14 cellular contexts compared by ENCODE assay signal in the genomic region with DNA sequence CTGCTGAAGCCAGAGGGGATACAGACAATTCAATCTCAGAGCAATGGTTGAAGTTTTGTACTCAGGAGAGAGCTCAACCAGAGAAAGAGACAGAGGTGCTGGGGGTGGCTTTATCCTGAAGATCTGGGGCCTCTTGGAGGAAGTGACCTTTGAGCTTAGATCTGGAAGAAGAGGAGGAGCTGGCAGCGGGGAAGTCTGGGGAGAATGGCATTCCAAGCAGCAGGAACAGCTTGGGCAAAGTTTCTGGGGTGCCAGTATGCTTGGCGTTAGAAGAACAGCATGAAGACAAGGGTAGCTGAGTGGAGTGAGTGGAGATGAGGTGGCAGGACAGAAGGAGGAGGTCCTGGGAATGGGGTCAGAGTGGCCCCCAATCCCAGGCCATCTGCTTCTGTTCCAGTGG. TPM values are rescaled to one million over a fixed set of nuclear protein-coding genes. Genes with fewer than 3 reads are reported as not detected.
A peak's percentile ranks its signal among the peaks of the same experiment; 100 is the strongest.
DNase-seq lines count a peak whose midpoint lies in the region; ATAC-seq, FAIRE-seq and TF ChIP-seq lines count a peak whose summit lies in the region.
"Had no signal": no experiment of that assay in that cellular context is flagged by ENCODE, and none has a peak within 500 bp of the region (broad histone marks: within the 10 kb centered on the region; RNA-seq: fewer than 3 reads in every experiment).

No MANE protein-coding gene starts in this region.

- H3K9me3 ChIP-seq in astrocyte (ENCODE audit: insufficient read depth, low read depth, low read length) (no peaks in the 10 kb centered on the region), mucosa of descending colon (no peaks in the 10 kb centered on the region)

- H3K27me3 Mint-ChIP-seq in activated naive CD4-positive, alpha-beta T cell treated with anti-CD3 and anti-CD28 coated beads, Interleukin-2, amount 50 U/mL, for 24 hours = no peaks in the 10 kb centered on the region
- H3K27me3 Mint-ChIP-seq in astrocyte (ENCODE audit: low read depth, unreplicated experiment) = peaks cover 8% of the 10 kb centered on the region

- H3K9me3 Mint-ChIP-seq in activated naive CD4-positive, alpha-beta T cell treated with anti-CD3 and anti-CD28 coated beads, Interleukin-2, amount 50 U/mL, for 24 hours = no peaks in the 10 kb centered on the region
- no peaks in the 10 kb centered on the region for H3K9me3 Mint-ChIP-seq in astrocyte (ENCODE audit: unreplicated experiment)

- no peak for FAIRE-seq in astrocyte (lab: Jason Lieb, UNC)
- FAIRE-seq: urothelium cell line had no signal

- H3K27me3 ChIP-seq in astrocyte (ENCODE audit: insufficient read depth, low read length) = peaks cover 13% of the 10 kb centered on the region

- no peaks in the 10 kb centered on the region for H3K36me3 Mint-ChIP-seq in activated naive CD4-positive, alpha-beta T cell treated with anti-CD3 and anti-CD28 coated beads, Interleukin-2, amount 50 U/mL, for 24 hours
- H3K36me3 Mint-ChIP-seq in astrocyte (ENCODE audit: low read depth, unreplicated experiment) = no peaks in the 10 kb centered on the region

- no peak overlapping the region for H2AFZ ChIP-seq in astrocyte (ENCODE audit: low read depth, low read length)

- no peak for DNase-seq in activated naive CD4-positive, alpha-beta T cell (lab: John Stamatoyannopoulos, UW)
- DNase-seq in astrocyte (ENCODE audit: low read depth) = no peak
- peak in 1 of 3 donors; percentile 63 for DNase-seq in mucosa of descending colon
- no peak for DNase-seq in COR-L47 (lab: John Stamatoyannopoulos, UW)
- no peak for DNase-seq in erythroblast (lab: John Stamatoyannopoulos, UW)
- no peak for DNase-seq in NCI-H345 treated with DMSO at 0.1 percent for 48 hours (lab: John Stamatoyannopoulos, UW; ENCODE audit: unreplicated experiment)
- DNase-seq: activated CD8-positive, alpha-beta memory T cell treated with anti-CD3 and anti-CD28 coated beads, Interleukin-2, amount 50 U/mL, for 4 hours; KG1; NCI-H2227 treated with DMSO at 0.1 percent for 48 hours; stimulated activated CD4-positive, alpha-beta T cell treated with anti-CD3 and anti-CD28 coated beads, Interleukin-4, amount 100 ng/mL, for 1 hour had no signal

- intact Hi-C loops in mucosa of descending colon (cut with DNase I, micrococcal nuclease) = no loop called here

- TF ChIP-seq POLR2A in erythroblast (IDR thresholded peaks at IDR 0.05; ENCODE audit: low read length) = no peak

- H3K9ac ChIP-seq in astrocyte (ENCODE audit: low read length) = no peak overlapping the region

- H3K4me1 ChIP-seq in astrocyte (ENCODE audit: insufficient read depth, low read length) (peaks cover 16% of the 10 kb centered on the region), mucosa of descending colon (ENCODE audit: low read depth) (peaks cover 28% of the 10 kb centered on the region)

- H3K4me2 ChIP-seq in astrocyte (ENCODE audit: low read length) = no peak overlapping the region

- no peak for TF ChIP-seq CTCF in astrocyte (IDR thresholded peaks at IDR 0.05; ENCODE audit: insufficient read depth, low read depth, low read length)
- TF ChIP-seq CTCF in mucosa of descending colon (IDR thresholded peaks at IDR 0.05) = no peak

- peak overlapping the region; percentile 81 for H3K27ac Mint-ChIP-seq in activated naive CD4-positive, alpha-beta T cell treated with anti-CD3 and anti-CD28 coated beads, Interleukin-2, amount 50 U/mL, for 24 hours
- no peak overlapping the region for H3K27ac Mint-ChIP-seq in astrocyte (ENCODE audit: unreplicated experiment)

- peak overlapping the region; percentile 89 for H3K4me3 Mint-ChIP-seq in activated naive CD4-positive, alpha-beta T cell treated with anti-CD3 and anti-CD28 coated beads, Interleukin-2, amount 50 U/mL, for 24 hours
- H3K4me3 Mint-ChIP-seq in astrocyte (ENCODE audit: unreplicated experiment) = peak overlapping the region; percentile 71

- peaks cover 31% of the 10 kb centered on the region for H3K4me1 Mint-ChIP-seq in activated naive CD4-positive, alpha-beta T cell treated with anti-CD3 and anti-CD28 coated beads, Interleukin-2, amount 50 U/mL, for 24 hours
- no peaks in the 10 kb centered on the region for H3K4me1 Mint-ChIP-seq in astrocyte (ENCODE audit: low read depth, unreplicated experiment)

- H3K36me3 ChIP-seq in astrocyte (ENCODE audit: insufficient read depth, low read length) = no peaks in the 10 kb centered on the region
- no peaks in the 10 kb centered on the region for H3K36me3 ChIP-seq in mucosa of descending colon (ENCODE audit: low read depth)

- no peaks in the 10 kb centered on the region for H3K79me2 ChIP-seq in astrocyte (ENCODE audit: insufficient read depth, low read length)

- no peak overlapping the region for H3K27ac ChIP-seq in astrocyte (ENCODE audit: low read depth, low read length)

- no peaks in the 10 kb centered on the region for H4K20me1 ChIP-seq in astrocyte (ENCODE audit: insufficient read depth, low read length)

- ATAC-seq in mucosa of descending colon (peak; percentile 48), HG02642 (IDR thresholded peaks at IDR 0.05; ENCODE audit: poor library complexity, unreplicated experiment) (no peak)

- no peak overlapping the region for H3K4me3 ChIP-seq in astrocyte (ENCODE audit: insufficient read depth, low read depth, low read length)
- no peak overlapping the region for H3K4me3 ChIP-seq in mucosa of descending colon

RNA-seq across cellular contexts. Expression of a gene that starts 11.3 kb away (rescaled TPM):
- total RNA-seq in astrocyte = 5.5 and 6.3 TPM in 2 replicates
- 10 to 100 TPM; 25.2 to 37.3 (median 34.7) TPM for total RNA-seq in mucosa of descending colon

RNA-seq across cellular contexts. Expression of a gene that starts 22.2 kb away (rescaled TPM):
- total RNA-seq in astrocyte (0.07 TPM in 1 of 2 replicates, not detected in the other), mucosa of descending colon (1 to 10 TPM; 1.8 to 4.0 (median 2.2) TPM)
- total RNA-seq: SK-MEL-5 had no signal

RNA-seq across cellular contexts. Expression of a gene that starts 44.1 kb away (rescaled TPM):
- total RNA-seq in astrocyte (58.4 and 60.6 TPM in 2 replicates), mucosa of descending colon (10 to 100 TPM; 31.6 to 40.0 (median 35.2) TPM)
